In genomic region chr16:89574681-89575246, GRCh38 we compare ENCODE assay signal across 8 cellular contexts.
DNase-seq lines count a peak whose midpoint lies in the region; ATAC-seq and TF ChIP-seq lines count a peak whose summit lies in the region.

No MANE protein-coding gene starts in this region.

- in situ Hi-C loops in astrocyte of the cerebellum (cut with HindIII; ENCODE audit: low sequenced_read_pairs), result no loop called here

- DNase-seq in DMS53 (lab: John Stamatoyannopoulos, UW), result peak; percentile 84
- DNase-seq in RWPE1 (ENCODE audit: low spot score), result peak; percentile 70
- DNase-seq in astrocyte of the cerebellum (ENCODE audit: low read depth), result no peak
- peak; percentile 55 for DNase-seq in stimulated activated CD4-positive, alpha-beta T cell treated with anti-CD3 and anti-CD28 coated beads, Interleukin-4, amount 100 ng/mL, for 24 hours

- peak; percentile 86 for TF ChIP-seq CTCF in RWPE1 (conservative IDR thresholded peaks at IDR 0.05; ENCODE audit: low read depth)
- peak; percentile 68 for TF ChIP-seq CTCF in astrocyte of the cerebellum (IDR thresholded peaks at IDR 0.05; ENCODE audit: low read depth, low read length, missing control alignments)

- no peaks in the 10 kb centered on the region for H3K9me3 ChIP-seq in iPS-18c (ENCODE audit: control insufficient read depth, insufficient read depth, low read length)

- ATAC-seq in HG02759 (IDR thresholded peaks at IDR 0.05; ENCODE audit: unreplicated experiment), result peak; percentile 55
- ATAC-seq in GM21528 (IDR thresholded peaks at IDR 0.05; ENCODE audit: low FRiP score, unreplicated experiment), result no peak
- ATAC-seq in HG03457 (IDR thresholded peaks at IDR 0.05; ENCODE audit: unreplicated experiment), result no peak

- POLR2A ChIA-PET in RWPE1 (lab: Yijun Ruan, JAX; ENCODE audit: low non-redundant PET), result no interaction called here

- H3K4me3 ChIP-seq in astrocyte of the cerebellum (ENCODE audit: low read depth, low read length), result peak overlapping the region; percentile 27
- peak overlapping the region; percentile 72 for H3K4me3 ChIP-seq in iPS-18c (ENCODE audit: insufficient read depth, low read depth, low read length)

- CTCF ChIA-PET in RWPE1 (lab: Yijun Ruan, JAX), result interaction anchor here (0.7 to 1.1 kb wide), 3 partner anchors 9 to 138 kb away, joined by 3 read pairs; no protein-coding TSS in a partner anchor

- peak overlapping the region; percentile 8; the same call in 1 of the 2 replicates for H3K27ac ChIP-seq in RWPE1
